ENCODE assay signal across 9 cellular contexts in the genomic region with DNA sequence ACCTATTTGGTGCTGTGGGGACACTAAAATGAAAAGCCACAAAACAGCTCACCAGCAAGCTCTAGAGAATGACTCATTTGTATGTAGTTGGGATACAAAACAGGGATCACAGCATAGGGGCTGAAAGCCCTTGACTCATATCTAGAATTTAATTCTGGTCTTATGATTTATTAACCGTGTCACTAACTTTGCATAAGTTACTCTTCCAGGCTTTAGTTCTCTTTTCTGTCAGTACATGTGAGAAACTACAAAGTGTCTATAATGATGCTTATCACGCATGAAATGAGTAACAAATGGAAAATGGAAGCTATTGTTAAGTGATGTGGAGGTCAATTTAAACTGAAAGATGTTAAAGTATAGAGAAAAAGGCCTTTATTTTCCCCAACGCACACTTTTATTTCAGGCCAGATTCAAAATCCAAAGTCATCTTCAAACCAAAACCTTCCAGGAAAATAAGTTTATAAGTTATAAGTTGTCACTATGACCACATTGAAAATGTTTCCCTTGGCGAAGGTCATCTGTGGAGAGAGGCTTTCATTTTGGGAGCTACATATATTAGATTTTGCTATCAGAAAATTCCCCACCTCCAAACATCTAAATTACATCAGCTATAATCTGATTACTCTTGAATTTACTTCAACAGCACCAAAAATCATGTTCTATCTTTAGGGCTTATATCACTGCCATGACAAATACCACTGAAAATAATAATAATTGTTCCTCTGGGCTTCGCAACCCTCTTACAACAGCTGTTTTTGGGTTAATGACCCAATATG.
DNase-seq lines count a peak whose midpoint lies in the region; ATAC-seq and TF ChIP-seq lines count a peak whose summit lies in the region.
"Had no signal": no experiment of that assay in that cellular context is flagged by ENCODE, and none has a peak within 500 bp of the region (broad histone marks: within the 10 kb centered on the region; RNA-seq: fewer than 3 reads in every experiment).

No MANE protein-coding gene starts in this region.

- H3K4me3 Mint-ChIP-seq in T-helper 17 cell, result no peak overlapping the region

- no peaks in the 10 kb centered on the region for H3K4me1 Mint-ChIP-seq in T-helper 17 cell

- no peak for TF ChIP-seq CTCF in GM13977 (IDR thresholded peaks at IDR 0.05; ENCODE audit: extremely low read depth, insufficient read depth, missing control alignments)

- H3K27ac Mint-ChIP-seq in T-helper 17 cell, result no peak overlapping the region

- peak; percentile 31 for DNase-seq in GM13977 (ENCODE audit: low spot score)
- no peak for DNase-seq in T-helper 17 cell
- no peak for DNase-seq in GM19238 (ENCODE audit: insufficient read length, low spot score)
- no peak for DNase-seq in medulla oblongata (ENCODE audit: extremely low spot score)
- no peak for DNase-seq in left cardiac atrium
- no peak for DNase-seq in NCI-H510A (lab: John Stamatoyannopoulos, UW)
- DNase-seq: Peyer's patch had no signal

- ATAC-seq in GM21390 (IDR thresholded peaks at IDR 0.05; ENCODE audit: unreplicated experiment), result peak; percentile 87
- peak; percentile 84 for ATAC-seq in HG03139 (IDR thresholded peaks at IDR 0.05; ENCODE audit: unreplicated experiment)
- peak; percentile 40 for ATAC-seq in T-helper 17 cell
- no peak for ATAC-seq in left cardiac atrium

- in situ Hi-C loops in GM13977 (cut with MboI; ENCODE audit: low pct_unique_long_range_greater_than_20kb, low sequenced_read_pairs, unreplicated experiment), result no loop called here

- H3K27me3 Mint-ChIP-seq in T-helper 17 cell, result no peaks in the 10 kb centered on the region

- no peaks in the 10 kb centered on the region for H3K9me3 ChIP-seq in T-helper 17 cell (ENCODE audit: control insufficient read depth, low read length, poor library complexity, severe bottlenecking)
- H3K9me3 ChIP-seq: Peyer's patch had no signal

- no peaks in the 10 kb centered on the region for H3K36me3 Mint-ChIP-seq in T-helper 17 cell (ENCODE audit: low read depth)

- intact Hi-C loops in left cardiac atrium (cut with DNase I), result no loop called here

Comparison
In these comparisons a context has a peak if more than half of its experiments do, and no peak if none do; other contexts are left out.
1. ATAC-seq: peak in GM21390 (single experiment), HG03139 (single experiment) and T-helper 17 cell (single experiment); none in left cardiac atrium (0 of 2).